In genomic region chrX:38806054-38806389, GRCh38 we compare ENCODE assay signal across 8 cellular contexts. TPM values are rescaled to one million over a fixed set of nuclear protein-coding genes. Genes with fewer than 3 reads are reported as not detected.
DNase-seq lines count a peak whose midpoint lies in the region; ATAC-seq and TF ChIP-seq lines count a peak whose summit lies in the region.

No MANE protein-coding gene starts in this region.

- H3K27me3 ChIP-seq in muscle layer of colon (ENCODE audit: control insufficient read depth in 1 of 2, insufficient read depth in 2 of 2, low read length in 2 of 2), result peaks cover 0 to 7% of the 10 kb centered on the region in 2 donors

- H3K36me3 Mint-ChIP-seq in activated CD4-positive, alpha-beta T cell treated with anti-CD3 and anti-CD28 coated beads for 36 hours (ENCODE audit: low read depth), result peaks cover 48% of the 10 kb centered on the region

- CTCF ChIA-PET in activated CD4-positive, alpha-beta T cell treated with anti-CD3 and anti-CD28 coated beads for 36 hours (lab: Charles Lee), result interaction anchor here (0.9 kb wide), 1 partner anchor 10 kb away, joined by 5 read pairs; no protein-coding TSS in a partner anchor

- no peaks in the 10 kb centered on the region for H3K4me1 ChIP-seq in muscle layer of colon (ENCODE audit: insufficient read depth, low read length)

- intact Hi-C loops in activated CD4-positive, alpha-beta T cell treated with anti-CD3 and anti-CD28 coated beads for 36 hours (cut with DNase I, micrococcal nuclease), result loop anchor here (5.0 to 10.0 kb wide), 6 partner anchors 179 to 1839 kb away; partner anchors contain the start of genes ATP6AP2 (in 1 of the 2) and CXorf38 (in 1 of the 2)

- no peaks in the 10 kb centered on the region for H3K27me3 Mint-ChIP-seq in activated CD4-positive, alpha-beta T cell treated with anti-CD3 and anti-CD28 coated beads for 36 hours

- no peaks in the 10 kb centered on the region for H3K9me3 ChIP-seq in muscle layer of colon (ENCODE audit: low read length)

- peak overlapping the region; percentile 96 for H3K27ac Mint-ChIP-seq in activated CD4-positive, alpha-beta T cell treated with anti-CD3 and anti-CD28 coated beads for 36 hours

- ATAC-seq in activated CD4-positive, alpha-beta T cell treated with anti-CD3 and anti-CD28 coated beads for 36 hours, result peak; percentile 5

- peak overlapping the region; percentile 59 for H3K27ac ChIP-seq in muscle layer of colon (ENCODE audit: low read depth, low read length)

- peak; percentile 63 for DNase-seq in activated CD4-positive, alpha-beta T cell treated with anti-CD3 and anti-CD28 coated beads for 36 hours
- no peak for DNase-seq in activated CD4-positive, alpha-beta T cell treated with anti-CD3 and anti-CD28 coated beads, Interleukin-2, amount 50 U/mL, for 48 hours
- peak; percentile 69 for DNase-seq in NCI-H460 (ENCODE audit: extremely low read depth, low read depth)
- no peak for DNase-seq in choroid plexus epithelial cell (ENCODE audit: low read depth)
- no peak for DNase-seq in KBM-7
- no peak for DNase-seq in NCI-H1048 (lab: John Stamatoyannopoulos, UW)
- no peak for DNase-seq in activated effector memory CD4-positive, alpha-beta T cell treated with anti-CD3 and anti-CD28 coated beads, Interleukin-2, amount 50 U/mL, for 16 hours

- H3K9me3 Mint-ChIP-seq in activated CD4-positive, alpha-beta T cell treated with anti-CD3 and anti-CD28 coated beads for 36 hours (ENCODE audit: low read depth), result no peaks in the 10 kb centered on the region

- POLR2A ChIA-PET in activated CD4-positive, alpha-beta T cell treated with anti-CD3 and anti-CD28 coated beads for 36 hours (lab: Charles Lee), result interaction anchor here (0.6 kb wide), 2 partner anchors 8 to 46 kb away, joined by 3 read pairs; no protein-coding TSS in a partner anchor

- no peak overlapping the region for H3K9ac ChIP-seq in muscle layer of colon (ENCODE audit: low read length)

- H3K36me3 ChIP-seq in muscle layer of colon (ENCODE audit: insufficient read depth, low read length), result no peaks in the 10 kb centered on the region

- no peak for TF ChIP-seq CTCF in choroid plexus epithelial cell (conservative IDR thresholded peaks at IDR 0.05; ENCODE audit: low read depth, low read length)

- H3K4me3 ChIP-seq in choroid plexus epithelial cell (ENCODE audit: low read depth, low read length) (peak overlapping the region; percentile 72), muscle layer of colon (ENCODE audit: low read depth in 1 of 2, low read length in 2 of 2) (peak overlapping the region; percentile 24 to 67)

- H3K4me3 Mint-ChIP-seq in activated CD4-positive, alpha-beta T cell treated with anti-CD3 and anti-CD28 coated beads for 36 hours, result peak overlapping the region; percentile 95

- in situ Hi-C loops in KBM-7 (cut with MboI; ENCODE audit: low pct_unique_long_range_greater_than_20kb, low sequenced_read_pairs), result loop anchor here (25.0 kb wide), 1 partner anchor 181 kb away; no protein-coding TSS in a partner anchor

- H3K4me1 Mint-ChIP-seq in activated CD4-positive, alpha-beta T cell treated with anti-CD3 and anti-CD28 coated beads for 36 hours, result peaks cover 27% of the 10 kb centered on the region

RNA-seq across cellular contexts. Expression of gene MID1IP1, which starts 4.8 kb away (rescaled TPM):
- total RNA-seq in activated CD4-positive, alpha-beta T cell treated with anti-CD3 and anti-CD28 coated beads for 36 hours, result 10 to 100 TPM; 76.6 to 89.9 TPM
- 157 and 166 TPM in 2 replicates for total RNA-seq in NCI-H460 (2014; rRNA removed; shearing (Covaris generic))
- 193 and 228 TPM in 2 replicates for polyA plus RNA-seq in NCI-H460 (2014; cell fraction: nucleus; rRNA removed)

Comparison
In these comparisons a context has a peak if more than half of its experiments do, and no peak if none do; other contexts are left out.
1. DNase-seq: peak in activated CD4-positive, alpha-beta T cell treated with anti-CD3 and anti-CD28 coated beads for 36 hours (single experiment) and NCI-H460 (single experiment); none in activated CD4-positive, alpha-beta T cell treated with anti-CD3 and anti-CD28 coated beads, Interleukin-2, amount 50 U/mL, for 48 hours (0 of 2), choroid plexus epithelial cell (single experiment), KBM-7 (single experiment), NCI-H1048 (single experiment) and activated effector memory CD4-positive, alpha-beta T cell treated with anti-CD3 and anti-CD28 coated beads, Interleukin-2, amount 50 U/mL, for 16 hours (single experiment).